ENCODE assay signal across 16 cellular contexts in genomic region chr2:217827430-217828201, GRCh38.
A peak's percentile ranks its signal among the peaks of the same experiment; 100 is the strongest.
DNase-seq lines count a peak whose midpoint lies in the region; ATAC-seq and TF ChIP-seq lines count a peak whose summit lies in the region.
"Had no signal": no experiment of that assay in that cellular context is flagged by ENCODE, and none has a peak within 500 bp of the region (broad histone marks: within the 10 kb centered on the region; RNA-seq: fewer than 3 reads in every experiment).

No MANE protein-coding gene starts in this region.

- H3K4me3 Mint-ChIP-seq in brain = no peak overlapping the region
- H3K4me3 Mint-ChIP-seq: activated CD4-positive, alpha-beta T cell treated with anti-CD3 and anti-CD28 coated beads for 36 hours had no signal

- TF ChIP-seq CTCF in brain (conservative IDR thresholded peaks at IDR 0.05) (no peak), gastrocnemius medialis (IDR thresholded peaks at IDR 0.05 in 4 of 5, conservative IDR thresholded peaks at IDR 0.05 in 1 of 5) (no peak)

- intact Hi-C loops in gastrocnemius medialis (cut with DNase I; ENCODE audit: low total_unique reads) = loop anchor here (5.0 kb wide), 1 partner anchor 35 kb away; no protein-coding TSS in a partner anchor

- no peaks in the 10 kb centered on the region for H3K9me3 Mint-ChIP-seq in brain

- no peaks in the 10 kb centered on the region for H3K27me3 ChIP-seq in gastrocnemius medialis

- in situ Hi-C loops in gastrocnemius medialis (cut with MboI; ENCODE audit: low sequenced_read_pairs in 4 of 4) = no loop called here

- peaks cover 0 to 60% of the 10 kb centered on the region in 2 donors for H3K36me3 ChIP-seq in gastrocnemius medialis

- H3K9me3 ChIP-seq in gastrocnemius medialis = no peaks in the 10 kb centered on the region
- H3K9me3 ChIP-seq: SK-N-SH had no signal

- H3K4me1 ChIP-seq in gastrocnemius medialis = peaks cover 86 to 96% of the 10 kb centered on the region in 2 donors

- H3K36me3 Mint-ChIP-seq in brain = peaks cover 6% of the 10 kb centered on the region

- DNase-seq in EH (ENCODE audit: low read depth) (peak; percentile 25), kidney tubule cell (ENCODE audit: low spot score) (peak; percentile 13), gastrocnemius medialis (peak in 1 of 2 donors; percentile 83), medulla oblongata (ENCODE audit: extremely low spot score) (no peak), ecto neural progenitor cell (ENCODE audit: low spot score) (no peak)
- DNase-seq: activated CD4-positive, alpha-beta T cell treated with anti-CD3 and anti-CD28 coated beads for 36 hours; activated effector memory CD4-positive, alpha-beta T cell treated with anti-CD3 and anti-CD28 coated beads, Interleukin-2, amount 50 U/mL, for 16 hours; EL; glutamatergic neuron; mesendoderm; NCI-H1105 treated with DMSO at 0.1 percent for 48 hours; NCI-H526 treated with DMSO at 0.1 percent for 48 hours; SK-N-SH had no signal

- H3K27ac ChIP-seq in gastrocnemius medialis = peak overlapping the region; percentile 99 to 100 (median 99)

- peak in 1 of 2 donors; percentile 19 for TF ChIP-seq POLR2A in gastrocnemius medialis (IDR thresholded peaks at IDR 0.05)

- H3K4me1 Mint-ChIP-seq in brain = peaks cover 33% of the 10 kb centered on the region
- H3K4me1 Mint-ChIP-seq: activated CD4-positive, alpha-beta T cell treated with anti-CD3 and anti-CD28 coated beads for 36 hours had no signal

- H3K27me3 Mint-ChIP-seq in brain = peaks cover 2% of the 10 kb centered on the region
- H3K27me3 Mint-ChIP-seq: activated CD4-positive, alpha-beta T cell treated with anti-CD3 and anti-CD28 coated beads for 36 hours had no signal

- ATAC-seq in gastrocnemius medialis (peak; percentile 21 to 44), GM19351 (IDR thresholded peaks at IDR 0.05; ENCODE audit: unreplicated experiment) (no peak), HG02885 (IDR thresholded peaks at IDR 0.05; ENCODE audit: poor library complexity, unreplicated experiment) (no peak)
- ATAC-seq: activated CD4-positive, alpha-beta T cell treated with anti-CD3 and anti-CD28 coated beads for 36 hours had no signal

- H3K27ac Mint-ChIP-seq in brain = peak overlapping the region in 3 of 5 experiments; percentile 30 to 75 (median 75)
- H3K27ac Mint-ChIP-seq: activated CD4-positive, alpha-beta T cell treated with anti-CD3 and anti-CD28 coated beads for 36 hours had no signal

- no peak overlapping the region for H3K4me3 ChIP-seq in gastrocnemius medialis

Comparison
In these comparisons a context has a peak if more than half of its experiments do, and no peak if none do; other contexts are left out.
1. DNase-seq: peak in EH (single experiment) and kidney tubule cell (single experiment); none in medulla oblongata (single experiment) and ecto neural progenitor cell (single experiment).
2. ATAC-seq: peak in gastrocnemius medialis (2 of 2); none in GM19351 (single experiment) and HG02885 (single experiment).